ENCODE assay signal across 1 cellular context in genomic region chr10:48495282-48496045, GRCh38.
TF ChIP-seq lines count a peak whose summit lies in the region.

No MANE protein-coding gene starts in this region.

TF ChIP-seq in K562, 482 proteins besides CTCF, POLR2A, EP300 and RAD21 (continued from another document):
- TF ChIP-seq, protein P1, sequence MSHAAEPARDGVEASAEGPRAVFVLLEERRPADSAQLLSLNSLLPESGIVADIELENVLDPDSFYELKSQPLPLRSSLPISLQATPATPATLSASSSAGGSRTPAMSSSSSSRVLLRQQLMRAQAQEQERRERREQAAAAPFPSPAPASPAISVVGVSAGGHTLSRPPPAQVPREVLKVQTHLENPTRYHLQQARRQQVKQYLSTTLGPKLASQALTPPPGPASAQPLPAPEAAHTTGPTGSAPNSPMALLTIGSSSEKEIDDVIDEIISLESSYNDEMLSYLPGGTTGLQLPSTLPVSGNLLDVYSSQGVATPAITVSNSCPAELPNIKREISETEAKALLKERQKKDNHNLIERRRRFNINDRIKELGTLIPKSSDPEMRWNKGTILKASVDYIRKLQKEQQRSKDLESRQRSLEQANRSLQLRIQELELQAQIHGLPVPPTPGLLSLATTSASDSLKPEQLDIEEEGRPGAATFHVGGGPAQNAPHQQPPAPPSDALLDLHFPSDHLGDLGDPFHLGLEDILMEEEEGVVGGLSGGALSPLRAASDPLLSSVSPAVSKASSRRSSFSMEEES (CRISPR knock-in tag; IDR thresholded peaks at IDR 0.05), result peak; percentile 87
